ENCODE assay signal across 8 cellular contexts in genomic region chr15:73633991-73634495, GRCh38. TPM values are rescaled to one million over a fixed set of nuclear protein-coding genes. Genes with fewer than 3 reads are reported as not detected.
DNase-seq lines count a peak whose midpoint lies in the region; ATAC-seq and TF ChIP-seq lines count a peak whose summit lies in the region.

No MANE protein-coding gene starts in this region.

- peaks cover 0 to 2% (median 0%) of the 10 kb centered on the region in 8 donors for H3K9me3 ChIP-seq in spleen

- no peak for TF ChIP-seq POLR2A in spleen (IDR thresholded peaks at IDR 0.05)

- no peak for ATAC-seq in activated B cell treated with CpG ODN at 0.5 μM for 24 hours (ENCODE audit: low read depth)
- no peak for ATAC-seq in GM19452 (IDR thresholded peaks at IDR 0.05; ENCODE audit: unreplicated experiment)
- ATAC-seq in sciatic nerve: no peak
- ATAC-seq in GM21423 (IDR thresholded peaks at IDR 0.05; ENCODE audit: unreplicated experiment): no peak

- H3K4me1 ChIP-seq in spleen: peaks cover 18 to 65% (median 49%) of the 10 kb centered on the region in 6 donors

- peak overlapping the region; percentile 49 to 97 (median 95) for H3K27ac ChIP-seq in spleen

- WGBS in spleen, 5 donors: 63 to 72% (median 66%) methylated on average over 6 of the region's 6 CpGs

- POLR2A ChIA-PET in activated CD4-positive, alpha-beta T cell treated with anti-CD3 and anti-CD28 coated beads, Interleukin-2, amount 10 ng/mL, durations not matched to agents 7 days and 5 days (lab: Charles Lee): interaction anchor here (0.6 kb wide), 1 partner anchor 57 kb away, joined by 3 read pairs; no protein-coding TSS in a partner anchor
- POLR2A ChIA-PET in activated B cell treated with CpG ODN at 0.5 μM for 24 hours (lab: Charles Lee): interaction anchor here (1.3 kb wide), 1 partner anchor 315 kb away, joined by 5 read pairs; no protein-coding TSS in a partner anchor

- H3K9me3 Mint-ChIP-seq in activated CD4-positive, alpha-beta T cell treated with anti-CD3 and anti-CD28 coated beads, Interleukin-2, amount 10 ng/mL, durations not matched to agents 7 days and 5 days: no peaks in the 10 kb centered on the region
- H3K9me3 Mint-ChIP-seq in activated B cell treated with CpG ODN at 0.5 μM for 24 hours: no peaks in the 10 kb centered on the region

- peaks cover 27% of the 10 kb centered on the region for H3K27me3 Mint-ChIP-seq in activated CD4-positive, alpha-beta T cell treated with anti-CD3 and anti-CD28 coated beads, Interleukin-2, amount 10 ng/mL, durations not matched to agents 7 days and 5 days
- H3K27me3 Mint-ChIP-seq in activated B cell treated with CpG ODN at 0.5 μM for 24 hours: peaks cover 1% of the 10 kb centered on the region

- no peak for DNase-seq in activated CD4-positive, alpha-beta T cell treated with anti-CD3 and anti-CD28 coated beads, Interleukin-2, amount 10 ng/mL, durations not matched to agents 7 days and 5 days
- no peak for DNase-seq in activated CD4-positive, alpha-beta T cell treated with anti-CD3 and anti-CD28 coated beads, Interleukin-2, amount 50 U/mL, for 4 hours
- no peak for DNase-seq in activated B cell treated with CpG ODN at 0.5 μM for 24 hours
- DNase-seq in foreskin melanocyte: peak; percentile 92
- no peak for DNase-seq in spleen
- no peak for DNase-seq in sciatic nerve (ENCODE audit: low spot score)

- H3K4me3 Mint-ChIP-seq in activated CD4-positive, alpha-beta T cell treated with anti-CD3 and anti-CD28 coated beads, Interleukin-2, amount 10 ng/mL, durations not matched to agents 7 days and 5 days: peak overlapping the region; percentile 86
- peak overlapping the region; percentile 85 for H3K4me3 Mint-ChIP-seq in activated B cell treated with CpG ODN at 0.5 μM for 24 hours

- H3K4me3 ChIP-seq in spleen: peak overlapping the region in 6 of 8 donors; percentile 70 to 82 (median 76)

- H3K27ac Mint-ChIP-seq in activated CD4-positive, alpha-beta T cell treated with anti-CD3 and anti-CD28 coated beads, Interleukin-2, amount 10 ng/mL, durations not matched to agents 7 days and 5 days: peak overlapping the region; percentile 76
- H3K27ac Mint-ChIP-seq in activated B cell treated with CpG ODN at 0.5 μM for 24 hours: peak overlapping the region; percentile 57

- peaks cover 0 to 4% (median 0%) of the 10 kb centered on the region in 7 donors for H3K27me3 ChIP-seq in spleen (replicated peaks in 1 of 7)

- no peak for TF ChIP-seq CTCF in activated B cell treated with CpG ODN at 0.5 μM for 24 hours (IDR thresholded peaks at IDR 0.05)
- TF ChIP-seq CTCF in spleen (IDR thresholded peaks at IDR 0.05 in 8 of 11, conservative IDR thresholded peaks at IDR 0.05 in 3 of 11): no peak

- peaks cover 39% of the 10 kb centered on the region for H3K4me1 Mint-ChIP-seq in activated CD4-positive, alpha-beta T cell treated with anti-CD3 and anti-CD28 coated beads, Interleukin-2, amount 10 ng/mL, durations not matched to agents 7 days and 5 days
- H3K4me1 Mint-ChIP-seq in activated B cell treated with CpG ODN at 0.5 μM for 24 hours: peaks cover 48% of the 10 kb centered on the region

- no peaks in the 10 kb centered on the region for H3K36me3 ChIP-seq in spleen

- intact Hi-C loops in activated B cell treated with CpG ODN at 0.5 μM for 24 hours (cut with micrococcal nuclease): loop anchor here (1.0 to 10.0 kb wide), 6 partner anchors 291 to 1821 kb away; partner anchors contain the start of genes ADPGK, CLK3, LOXL1 and NEO1
- intact Hi-C loops in spleen (cut with DNase I; ENCODE audit: low total_unique reads): no loop called here
- intact Hi-C loops in sciatic nerve (cut with DNase I): loop anchor here (10.0 kb wide), 1 partner anchor 69 kb away; no protein-coding TSS in a partner anchor

- CTCF ChIA-PET in activated CD4-positive, alpha-beta T cell treated with anti-CD3 and anti-CD28 coated beads, Interleukin-2, amount 10 ng/mL, durations not matched to agents 7 days and 5 days (lab: Charles Lee): interaction anchor here (0.9 to 5.0 kb wide), 4 partner anchors 33 to 74 kb away, joined by 3 to 94 read pairs (median 4); no protein-coding TSS in a partner anchor
- CTCF ChIA-PET in activated B cell treated with CpG ODN at 0.5 μM for 24 hours (lab: Charles Lee): interaction anchor here (1.0 to 1.5 kb wide), 2 partner anchors 45 to 393 kb away, joined by 3 to 5 read pairs; no protein-coding TSS in a partner anchor

- no peaks in the 10 kb centered on the region for H3K36me3 Mint-ChIP-seq in activated CD4-positive, alpha-beta T cell treated with anti-CD3 and anti-CD28 coated beads, Interleukin-2, amount 10 ng/mL, durations not matched to agents 7 days and 5 days (ENCODE audit: low read depth)
- no peaks in the 10 kb centered on the region for H3K36me3 Mint-ChIP-seq in activated B cell treated with CpG ODN at 0.5 μM for 24 hours (ENCODE audit: low read depth)

RNA-seq across cellular contexts. Expression of gene NPTN, which starts 0.9 kb away (rescaled TPM):
- 10 to 100 TPM; 41.4 to 50.6 TPM for total RNA-seq in activated CD4-positive, alpha-beta T cell treated with anti-CD3 and anti-CD28 coated beads, Interleukin-2, amount 10 ng/mL, durations not matched to agents 7 days and 5 days
- total RNA-seq in activated B cell treated with CpG ODN at 0.5 μM for 24 hours: 36.1 and 39.0 TPM in 2 replicates
- total RNA-seq in spleen: 100 to 1,000 TPM in 5 of 7 donors, 10 to 100 TPM in 2; 79.5 to 130 (median 102) TPM
- 10 to 100 TPM; 18.9 to 28.8 (median 23.8) TPM for polyA plus RNA-seq in spleen
- 85.5 TPM for total RNA-seq in sciatic nerve

RNA-seq across cellular contexts. Expression of gene CD276, which starts 50.1 kb away (rescaled TPM):
- total RNA-seq in activated CD4-positive, alpha-beta T cell treated with anti-CD3 and anti-CD28 coated beads, Interleukin-2, amount 10 ng/mL, durations not matched to agents 7 days and 5 days: under 1 TPM; 0.37 to 0.96 TPM
- 0.38 TPM in 1 of 2 replicates, not detected in the other for total RNA-seq in activated B cell treated with CpG ODN at 0.5 μM for 24 hours
- total RNA-seq in spleen: 10 to 100 TPM; 17.8 to 95.6 (median 34.9) TPM
- polyA plus RNA-seq in spleen: 10 to 100 TPM in 2 of 3 donors, 1 to 10 TPM in 1; 9.8 to 19.7 (median 17.2) TPM
- 47.0 TPM for total RNA-seq in sciatic nerve

Comparison
In these comparisons a context has a peak if more than half of its experiments do, and no peak if none do; other contexts are left out.
1. RNA of gene CD276, which starts 50.1 kb away (total RNA-seq): 47.0 TPM in sciatic nerve (single experiment) and 17.8 to 95.6 TPM in spleen; 0.37 to 0.96 TPM in activated CD4-positive, alpha-beta T cell treated with anti-CD3 and anti-CD28 coated beads, Interleukin-2, amount 10 ng/mL, durations not matched to agents 7 days and 5 days and 0.38 TPM in activated B cell treated with CpG ODN at 0.5 μM for 24 hours; every median in the first group is over 4 times any median in the second.